ENCODE assay signal across 1 cellular context in the genomic region with DNA sequence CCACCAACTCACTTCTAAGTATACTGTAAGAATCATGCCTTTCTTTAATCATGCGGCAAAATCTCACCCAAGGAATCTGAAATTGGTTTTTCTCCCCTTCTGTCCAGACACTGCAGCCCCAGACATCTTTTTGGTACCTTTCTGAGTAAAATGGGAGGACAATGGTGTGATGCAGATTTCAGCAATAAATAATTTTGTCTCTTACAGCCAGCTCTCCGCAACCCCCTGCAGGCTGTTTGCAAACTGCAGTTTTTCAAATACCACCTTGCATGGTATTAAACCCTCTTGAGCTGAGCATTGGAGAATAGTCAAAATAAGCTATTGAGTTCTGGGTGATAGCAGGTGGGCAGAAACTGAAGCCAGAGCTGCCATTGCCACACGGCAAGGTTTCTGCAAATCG.
TF ChIP-seq lines count a peak whose summit lies in the region.

No MANE protein-coding gene starts in this region.

TF ChIP-seq in HepG2, 621 proteins besides CTCF, POLR2A, EP300 and RAD21 (continued from another document):
- peak; percentile 82; the same call in 1 of the 2 replicates for TF ChIP-seq SMC3 (IDR thresholded peaks at IDR 0.05; ENCODE audit: low read length)
- peak; percentile 73 for TF ChIP-seq STAG1 (CRISPR knock-in tag; IDR thresholded peaks at IDR 0.05)
